Comparison of ENCODE assay signal across 9 cellular contexts in genomic region chrX:45322382-45322781, GRCh38.
DNase-seq lines count a peak whose midpoint lies in the region; ATAC-seq, FAIRE-seq and TF ChIP-seq lines count a peak whose summit lies in the region.
"Had no signal": no experiment of that assay in that cellular context is flagged by ENCODE, and none has a peak within 500 bp of the region (broad histone marks: within the 10 kb centered on the region; RNA-seq: fewer than 3 reads in every experiment).

No MANE protein-coding gene starts in this region.

- no peaks in the 10 kb centered on the region for H3K27me3 Mint-ChIP-seq in type B pancreatic cell

- H3K9me2 ChIP-seq in Loucy (replicated peaks; ENCODE audit: low read depth, low read length), result no peaks in the 10 kb centered on the region

- H3K4me3 ChIP-seq in Loucy (ENCODE audit: low read length, poor library complexity, severe bottlenecking), result no peak overlapping the region
- no peak overlapping the region for H3K4me3 ChIP-seq in brain microvascular endothelial cell (ENCODE audit: low read depth, low read length)
- no peak overlapping the region for H3K4me3 ChIP-seq in kidney (ENCODE audit: low read length in 2 of 2)

- no peaks in the 10 kb centered on the region for H3K27me3 ChIP-seq in Loucy (ENCODE audit: insufficient read depth, low read length, poor library complexity, severe bottlenecking)
- H3K27me3 ChIP-seq in brain microvascular endothelial cell (replicated peaks), result no peaks in the 10 kb centered on the region
- H3K27me3 ChIP-seq: neutrophil had no signal

- DNase-seq in G401 (ENCODE audit: low spot score) (peak; percentile 8), brain microvascular endothelial cell (peak; percentile 61), kidney (no peak), type B pancreatic cell (ENCODE audit: extremely low spot score, unreplicated experiment) (no peak)

- H3K4me1 ChIP-seq in Loucy (ENCODE audit: insufficient read depth, low read length, poor library complexity, severe bottlenecking) (no peaks in the 10 kb centered on the region), kidney (ENCODE audit: control insufficient read depth in 1 of 2, insufficient read depth in 1 of 2, low read depth in 1 of 2, low read length in 2 of 2) (no peaks in the 10 kb centered on the region)

- H3K79me2 ChIP-seq in Loucy (ENCODE audit: insufficient read depth, low read length), result no peaks in the 10 kb centered on the region

- H2AFZ ChIP-seq in Loucy (ENCODE audit: low read length), result no peak overlapping the region

- H3K4me1 Mint-ChIP-seq in type B pancreatic cell (ENCODE audit: unreplicated experiment), result no peaks in the 10 kb centered on the region

- TF ChIP-seq CTCF in Loucy (conservative IDR thresholded peaks at IDR 0.05; ENCODE audit: low read length) (peak; percentile 54), brain microvascular endothelial cell (IDR thresholded peaks at IDR 0.05; ENCODE audit: low read depth, low read length, missing control alignments) (peak; percentile 69), kidney (IDR thresholded peaks at IDR 0.05; ENCODE audit: borderline replicate concordance, extremely low read depth, insufficient read depth) (peak; percentile 58), type B pancreatic cell (conservative IDR thresholded peaks at IDR 0.05) (peak; percentile 65)

- FAIRE-seq in kidney (lab: Jason Lieb, UNC), result peak; percentile 92

- H3K9me3 Mint-ChIP-seq in type B pancreatic cell, result no peaks in the 10 kb centered on the region

- in situ Hi-C loops in G401 (cut with HindIII; ENCODE audit: low sequenced_read_pairs), result no loop called here
- in situ Hi-C loops in brain microvascular endothelial cell (cut with HindIII; ENCODE audit: low pct_ligation_motif_present, low sequenced_read_pairs), result no loop called here

- H3K9ac ChIP-seq in Loucy (ENCODE audit: low read depth, low read length, poor library complexity, severe bottlenecking) (no peak overlapping the region), kidney (ENCODE audit: low read length in 2 of 2) (no peak overlapping the region)

- H3K9me3 ChIP-seq in Loucy (ENCODE audit: insufficient read depth, low read depth, low read length) (no peaks in the 10 kb centered on the region), kidney (ENCODE audit: control insufficient read depth in 1 of 2, low read length in 2 of 2) (no peaks in the 10 kb centered on the region)
- H3K9me3 ChIP-seq: neutrophil had no signal

- no peaks in the 10 kb centered on the region for H4K20me1 ChIP-seq in Loucy (ENCODE audit: insufficient read depth, low read length, poor library complexity, severe bottlenecking)

- intact Hi-C loops in kidney (cut with DNase I), result no loop called here

- ATAC-seq in HG03565 (IDR thresholded peaks at IDR 0.05; ENCODE audit: unreplicated experiment), result no peak
- ATAC-seq in HG03095 (IDR thresholded peaks at IDR 0.05; ENCODE audit: unreplicated experiment), result no peak
- no peak for ATAC-seq in GM18870 (IDR thresholded peaks at IDR 0.05; ENCODE audit: unreplicated experiment)

- no peak overlapping the region for H3K4me2 ChIP-seq in Loucy (ENCODE audit: low read depth, low read length, poor library complexity, severe bottlenecking)

- H3K4me3 Mint-ChIP-seq in type B pancreatic cell, result no peak overlapping the region

- H3K36me3 Mint-ChIP-seq in type B pancreatic cell, result no peaks in the 10 kb centered on the region

- H3K27ac ChIP-seq in brain microvascular endothelial cell, result peak overlapping the region; percentile 64
- H3K27ac ChIP-seq in kidney (ENCODE audit: low read depth in 2 of 2, low read length in 2 of 2), result no peak overlapping the region
- H3K27ac ChIP-seq: neutrophil had no signal

- H3K27ac Mint-ChIP-seq in type B pancreatic cell, result no peak overlapping the region

- no peaks in the 10 kb centered on the region for H3K36me3 ChIP-seq in Loucy (ENCODE audit: insufficient read depth, low read length)
- H3K36me3 ChIP-seq in brain microvascular endothelial cell (replicated peaks), result no peaks in the 10 kb centered on the region
- H3K36me3 ChIP-seq in kidney (ENCODE audit: control insufficient read depth in 1 of 2, insufficient read depth in 2 of 2, low read length in 2 of 2), result no peaks in the 10 kb centered on the region
- H3K36me3 ChIP-seq: neutrophil had no signal

- H3F3A ChIP-seq in Loucy (ENCODE audit: low read depth), result no peaks in the 10 kb centered on the region

Comparison
In these comparisons a context has a peak if more than half of its experiments do, and no peak if none do; other contexts are left out.
1. DNase-seq: peak in G401 (single experiment) and brain microvascular endothelial cell (single experiment); none in kidney (single experiment) and type B pancreatic cell (single experiment).
2. Peak in every context shown above with its lines, with median percentiles within 50 percentile points of each other: CTCF ChIP-seq.